Comparison of ENCODE assay signal across 8 cellular contexts in genomic region chr18:10559566-10560456, GRCh38. TPM values are rescaled to one million over a fixed set of nuclear protein-coding genes. Genes with fewer than 3 reads are reported as not detected.
A peak's percentile ranks its signal among the peaks of the same experiment; 100 is the strongest.
DNase-seq lines count a peak whose midpoint lies in the region; ATAC-seq and TF ChIP-seq lines count a peak whose summit lies in the region.

No MANE protein-coding gene starts in this region.

- TF ChIP-seq CTCF in GM23338 (conservative IDR thresholded peaks at IDR 0.05; ENCODE audit: low read depth in 2 of 2) (no peak), SK-N-SH (IDR thresholded peaks at IDR 0.05) (no peak), smooth muscle cell (IDR thresholded peaks at IDR 0.05; ENCODE audit: borderline replicate concordance, insufficient read depth, poor library complexity, severe bottlenecking) (no peak)

- peak; percentile 74 for ATAC-seq in GM23338
- ATAC-seq in left ventricle myocardium superior, result peak; percentile 39
- ATAC-seq in HG03025 (IDR thresholded peaks at IDR 0.05; ENCODE audit: low FRiP score, unreplicated experiment), result no peak
- ATAC-seq in HG03342 (IDR thresholded peaks at IDR 0.05; ENCODE audit: unreplicated experiment), result no peak

- H3K27ac Mint-ChIP-seq in GM23338, result peak overlapping the region; percentile 8; the same call in 1 of the 2 replicates

- peaks cover 8% of the 10 kb centered on the region for H3K9me3 Mint-ChIP-seq in GM23338

- H3K9me2 ChIP-seq in GM23338 (ENCODE audit: insufficient read depth), result 0 out of 2 replicates have a peak, but pooled peaks cover 3% of the 10 kb centered on the region
- no peaks in the 10 kb centered on the region for H3K9me2 ChIP-seq in SK-N-SH

- peak; percentile 31 for DNase-seq in GM03348 (ENCODE audit: low spot score)
- DNase-seq in GM23338 (ENCODE audit: low spot score), result no peak
- DNase-seq in SK-N-SH, result peak; percentile 47
- DNase-seq in left ventricle myocardium superior, result peak; percentile 45
- no peak for DNase-seq in smooth muscle cell (lab: John Stamatoyannopoulos, UW; ENCODE audit: unreplicated experiment)
- no peak for DNase-seq in HCEC 1CT

- H3K27me3 Mint-ChIP-seq in GM23338 (ENCODE audit: insufficient read depth, low read depth, poor library complexity), result peaks cover 2% of the 10 kb centered on the region

- H3K27ac ChIP-seq in GM23338 (ENCODE audit: low read depth), result no peak overlapping the region
- no peak overlapping the region for H3K27ac ChIP-seq in SK-N-SH (ENCODE audit: low read depth in 2 of 2, low read length in 1 of 2)
- H3K27ac ChIP-seq in smooth muscle cell (ENCODE audit: low read depth), result no peak overlapping the region

- POLR2A ChIA-PET in SK-N-SH (lab: Yijun Ruan, JAX), result no interaction called here

- H3K4me1 ChIP-seq in GM23338 (ENCODE audit: insufficient read depth), result no peaks in the 10 kb centered on the region
- H3K4me1 ChIP-seq in SK-N-SH (ENCODE audit: control insufficient read depth in 1 of 2, insufficient read depth in 2 of 2, low read depth in 1 of 2, low read length in 1 of 2), result peaks cover 0 to 5% of the 10 kb centered on the region in 2 experiments; a peak in 1 of 4 replicates
- H3K4me1 ChIP-seq in smooth muscle cell (ENCODE audit: low read depth), result no peaks in the 10 kb centered on the region

- H4K20me1 ChIP-seq in GM23338 (replicated peaks; ENCODE audit: insufficient read depth) (no peaks in the 10 kb centered on the region), SK-N-SH (ENCODE audit: insufficient read depth) (no peaks in the 10 kb centered on the region), smooth muscle cell (ENCODE audit: low read depth) (no peaks in the 10 kb centered on the region)

- intact Hi-C loops in left ventricle myocardium superior (cut with micrococcal nuclease), result loop anchor here (5.0 kb wide), 1 partner anchor 592 kb away; no protein-coding TSS in a partner anchor

- H3K4me3 Mint-ChIP-seq in GM23338, result peak overlapping the region; percentile 27; the same call in 1 of the 3 replicates

- H3K9me3 ChIP-seq in SK-N-SH (no peaks in the 10 kb centered on the region), smooth muscle cell (replicated peaks; ENCODE audit: low read depth) (no peaks in the 10 kb centered on the region)

- H3K9ac ChIP-seq in SK-N-SH (no peak overlapping the region), smooth muscle cell (ENCODE audit: low read depth) (no peak overlapping the region)

- TF ChIP-seq EP300 in SK-N-SH (IDR thresholded peaks at IDR 0.05; ENCODE audit: borderline replicate concordance in 1 of 2, low read depth in 1 of 2, low read length in 1 of 2), result no peak

- H3K27me3 ChIP-seq in GM23338 (ENCODE audit: insufficient read depth) (no peaks in the 10 kb centered on the region), SK-N-SH (ENCODE audit: insufficient read depth) (no peaks in the 10 kb centered on the region), smooth muscle cell (ENCODE audit: low read depth) (no peaks in the 10 kb centered on the region)

- H3K4me3 ChIP-seq in GM23338 (no peak overlapping the region), SK-N-SH (ENCODE audit: low read depth in 2 of 2, low read length in 1 of 2) (no peak overlapping the region; a peak in 1 of 4 replicates), smooth muscle cell (no peak overlapping the region)

- no peak for TF ChIP-seq RAD21 in SK-N-SH (IDR thresholded peaks at IDR 0.05; ENCODE audit: low read length)

- WGBS in SK-N-SH (ENCODE audit: low lambda C conversion rate), result 58% methylated on average over 15 of the region's 17 CpGs
- 67% methylated on average over 16 of the region's 17 CpGs for WGBS in smooth muscle cell (ENCODE audit: low lambda C conversion rate)

- H3F3A ChIP-seq in GM23338 (replicated peaks; ENCODE audit: low read depth), result no peaks in the 10 kb centered on the region
- no peaks in the 10 kb centered on the region for H3F3A ChIP-seq in SK-N-SH (replicated peaks; ENCODE audit: insufficient read depth)
- H3F3A ChIP-seq in smooth muscle cell (ENCODE audit: low read depth), result no peaks in the 10 kb centered on the region

- H3K79me2 ChIP-seq in GM23338 (replicated peaks; ENCODE audit: insufficient read depth) (no peaks in the 10 kb centered on the region), SK-N-SH (ENCODE audit: insufficient read depth) (no peaks in the 10 kb centered on the region), smooth muscle cell (ENCODE audit: low read depth) (no peaks in the 10 kb centered on the region)

- H2AFZ ChIP-seq in GM23338 (no peak overlapping the region), SK-N-SH (ENCODE audit: low read depth) (no peak overlapping the region), smooth muscle cell (ENCODE audit: low read depth) (no peak overlapping the region)

- peaks cover 36% of the 10 kb centered on the region for H3K36me3 Mint-ChIP-seq in GM23338 (ENCODE audit: low read depth)

- H3K4me2 ChIP-seq in GM23338 (peak overlapping the region; percentile 62), SK-N-SH (no peak overlapping the region), smooth muscle cell (peak overlapping the region; percentile 56)

- H3K36me3 ChIP-seq in GM23338 (ENCODE audit: insufficient read depth) (peaks cover 10% of the 10 kb centered on the region; the same call in 1 of the 2 replicates), SK-N-SH (replicated peaks in 1 of 2; ENCODE audit: control insufficient read depth in 1 of 2, insufficient read depth in 2 of 2, low read length in 1 of 2) (peaks cover 16 to 25% of the 10 kb centered on the region in 2 experiments), smooth muscle cell (ENCODE audit: low read depth) (peaks cover 3% of the 10 kb centered on the region)

- CTCF ChIA-PET in SK-N-SH (lab: Yijun Ruan, JAX), result interaction anchor here (0.6 to 4.2 kb wide), 33 partner anchors 8 to 994 kb away, joined by 3 to 46 read pairs (median 4); no protein-coding TSS in a partner anchor

- peaks cover 3% of the 10 kb centered on the region; the same call in 1 of the 3 replicates for H3K4me1 Mint-ChIP-seq in GM23338

TF ChIP-seq in GM23338, 12 proteins besides CTCF, POLR2A, EP300 and RAD21 (continues in another document):
- TF ChIP-seq POLR2AphosphoS5 (IDR thresholded peaks at IDR 0.05; ENCODE audit: low read depth), result no peak
- no peak for TF ChIP-seq ZNF114 (CRISPR knock-in tag; IDR thresholded peaks at IDR 0.05)
- no peak for TF ChIP-seq STAT1 (IDR thresholded peaks at IDR 0.05; ENCODE audit: unreplicated experiment)
- no peak for TF ChIP-seq JUNB (IDR thresholded peaks at IDR 0.05; ENCODE audit: unreplicated experiment)

TF ChIP-seq in SK-N-SH, 30 proteins besides CTCF, POLR2A, EP300 and RAD21:
- TF ChIP-seq TCF12 (IDR thresholded peaks at IDR 0.05), result no peak
- no peak for TF ChIP-seq SIN3A (IDR thresholded peaks at IDR 0.05; ENCODE audit: borderline replicate concordance, low read depth, low read length)

RNA-seq across cellular contexts. Expression of gene NAPG, which starts 34.0 kb away (rescaled TPM):
- 40.1 and 46.2 TPM in 2 replicates for total RNA-seq in GM23338 (2014; rRNA removed; shearing (Covaris generic))
- polyA plus RNA-seq in GM23338 (2016; fragmentation: Nextera tagmentation; extraction: Ambion mirVana) (25.4 and 26.8 TPM in 2 replicates), SK-N-SH (2012; rRNA removed) (9.2 and 13.6 TPM in 2 replicates), smooth muscle cell (30.2 and 33.7 TPM in 2 replicates)
- polyA plus RNA-seq in SK-N-SH (2012; cell fraction: cytosol; rRNA removed), result 11.2 and 13.4 TPM in 2 replicates
- 15.7 and 28.7 TPM in 2 replicates for polyA plus RNA-seq in SK-N-SH (2012; cell fraction: nucleus; rRNA removed)
- total RNA-seq in left ventricle myocardium superior (26.2 TPM), smooth muscle cell (57.4 and 62.9 TPM in 2 replicates)

Comparison
In these comparisons a context has a peak if more than half of its experiments do, and no peak if none do; other contexts are left out.
1. DNase-seq: peak in GM03348 (single experiment), SK-N-SH (single experiment) and left ventricle myocardium superior (single experiment); none in GM23338 (single experiment), smooth muscle cell (single experiment) and HCEC 1CT (single experiment).
2. ATAC-seq: peak in GM23338 (single experiment) and left ventricle myocardium superior (single experiment); none in HG03025 (single experiment) and HG03342 (single experiment).